In the genomic region with DNA sequence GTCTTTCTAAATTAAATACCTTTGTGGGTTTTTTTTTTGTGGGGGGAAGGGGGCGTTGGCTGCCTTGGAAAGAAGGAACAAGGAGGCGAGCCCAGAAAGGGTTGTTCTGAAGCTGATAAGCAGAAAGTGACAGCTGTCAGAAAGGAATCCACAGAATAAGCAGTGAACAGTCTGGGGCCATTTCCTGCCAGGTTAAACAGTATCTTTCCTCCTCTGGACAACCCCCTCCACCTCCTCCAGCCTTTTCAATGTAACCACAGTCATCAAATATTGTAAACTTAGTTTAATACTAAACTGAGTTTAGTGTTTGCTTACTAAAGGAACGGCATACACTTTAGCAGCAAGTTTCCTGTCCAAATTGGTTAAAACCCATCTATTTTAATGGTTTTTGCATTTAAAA, we compare ENCODE assay signal across 18 cellular contexts.
DNase-seq lines count a peak whose midpoint lies in the region; ATAC-seq, FAIRE-seq and TF ChIP-seq lines count a peak whose summit lies in the region.
"Had no signal": no experiment of that assay in that cellular context is flagged by ENCODE, and none has a peak within 500 bp of the region (broad histone marks: within the 10 kb centered on the region; RNA-seq: fewer than 3 reads in every experiment).

No MANE protein-coding gene starts in this region.

- TF ChIP-seq CTCF in astrocyte (IDR thresholded peaks at IDR 0.05; ENCODE audit: insufficient read depth, low read depth, low read length) (no peak), brain microvascular endothelial cell (IDR thresholded peaks at IDR 0.05; ENCODE audit: low read depth, low read length, missing control alignments) (no peak)

- H3K9me3 ChIP-seq in astrocyte (ENCODE audit: insufficient read depth, low read depth, low read length) (peaks cover 3% of the 10 kb centered on the region), mesenchymal stem cell (ENCODE audit: control insufficient read depth, low read length) (peaks cover 9% of the 10 kb centered on the region), small intestine (ENCODE audit: control insufficient read depth, low read depth) (no peaks in the 10 kb centered on the region)
- H3K9me3 ChIP-seq: SJSA1 had no signal

- H3K4me3 Mint-ChIP-seq in astrocyte (ENCODE audit: unreplicated experiment), result no peak overlapping the region
- H3K4me3 Mint-ChIP-seq: CD4-positive, alpha-beta memory T cell had no signal

- FAIRE-seq in astrocyte (lab: Jason Lieb, UNC), result no peak
- no peak for FAIRE-seq in small intestine (lab: Jason Lieb, UNC)
- FAIRE-seq: H1 had no signal

- H3K18ac ChIP-seq in mesenchymal stem cell (ENCODE audit: low read depth in 1 of 2, low read length in 2 of 2), result no peak overlapping the region

- WGBS in mesenchymal stem cell, result 100% methylated on average over 1 of the region's 3 CpGs
- 42 to 55% (median 55%) methylated on average over 3 of the region's 3 CpGs for WGBS in small intestine, 3 donors

- no peak overlapping the region for H2BK15ac ChIP-seq in mesenchymal stem cell (ENCODE audit: low read depth, poor library complexity, severe bottlenecking)

- H4K20me1 ChIP-seq in astrocyte (ENCODE audit: insufficient read depth, low read length), result no peaks in the 10 kb centered on the region

- H3K4me1 Mint-ChIP-seq in astrocyte (ENCODE audit: low read depth, unreplicated experiment), result peaks cover 19% of the 10 kb centered on the region
- H3K4me1 Mint-ChIP-seq: CD4-positive, alpha-beta memory T cell had no signal

- no peak overlapping the region for H3K4ac ChIP-seq in mesenchymal stem cell (ENCODE audit: low read depth in 1 of 2, low read length in 2 of 2)

- H2AFZ ChIP-seq in astrocyte (ENCODE audit: low read depth, low read length) (no peak overlapping the region), mesenchymal stem cell (ENCODE audit: low read depth, low read length) (no peak overlapping the region)

- H3K9ac ChIP-seq in astrocyte (ENCODE audit: low read length) (no peak overlapping the region), mesenchymal stem cell (ENCODE audit: low read length) (no peak overlapping the region)

- H3K27me3 ChIP-seq in astrocyte (ENCODE audit: insufficient read depth, low read length) (no peaks in the 10 kb centered on the region), mesenchymal stem cell (ENCODE audit: control insufficient read depth in 1 of 2, insufficient read depth in 1 of 2, low read length in 2 of 2) (no peaks in the 10 kb centered on the region), small intestine (ENCODE audit: control insufficient read depth in 2 of 2, insufficient read depth in 2 of 2, low read length in 2 of 2) (no peaks in the 10 kb centered on the region), brain microvascular endothelial cell (replicated peaks) (no peaks in the 10 kb centered on the region)
- H3K27me3 ChIP-seq: BE2C, SJSA1 had no signal

- DNase-seq in Caki2 (ENCODE audit: low read depth) (peak; percentile 83), astrocyte (ENCODE audit: low read depth) (no peak), mesenchymal stem cell (no peak), small intestine (peak; percentile 18), brain microvascular endothelial cell (no peak), AML-193 (lab: John Stamatoyannopoulos, UW) (no peak), NCI-H2081 (lab: John Stamatoyannopoulos, UW) (no peak)
- DNase-seq: BE2C; CD4-positive, alpha-beta memory T cell; GF-D8; Kasumi-1; NCI-H1105 treated with DMSO at 0.1 percent for 48 hours; NCI-H1930; NCI-H524; RPMI8226 had no signal

- peaks cover under 1% of the 10 kb centered on the region for H3K4me1 ChIP-seq in astrocyte (ENCODE audit: insufficient read depth, low read length)
- H3K4me1 ChIP-seq in mesenchymal stem cell (ENCODE audit: control insufficient read depth, insufficient read depth, low read depth, low read length), result peaks cover 24% of the 10 kb centered on the region
- no peaks in the 10 kb centered on the region for H3K4me1 ChIP-seq in small intestine (ENCODE audit: control insufficient read depth in 2 of 2, insufficient read depth in 1 of 2, low read depth in 1 of 2, low read length in 1 of 2)
- H3K4me1 ChIP-seq: BE2C had no signal

- no peaks in the 10 kb centered on the region for H3K27me3 Mint-ChIP-seq in astrocyte (ENCODE audit: low read depth, unreplicated experiment)
- H3K27me3 Mint-ChIP-seq: CD4-positive, alpha-beta memory T cell had no signal

- H3K4me3 ChIP-seq in astrocyte (ENCODE audit: insufficient read depth, low read depth, low read length), result no peak overlapping the region
- no peak overlapping the region for H3K4me3 ChIP-seq in mesenchymal stem cell (ENCODE audit: insufficient read depth in 1 of 2, low read depth in 1 of 2, low read length in 2 of 2)
- no peak overlapping the region for H3K4me3 ChIP-seq in small intestine (ENCODE audit: low read depth in 1 of 2, low read length in 2 of 2)
- H3K4me3 ChIP-seq in brain microvascular endothelial cell (ENCODE audit: low read depth, low read length), result no peak overlapping the region
- H3K4me3 ChIP-seq: SJSA1 had no signal

- ATAC-seq in GM21515 (IDR thresholded peaks at IDR 0.05; ENCODE audit: unreplicated experiment), result no peak

- in situ Hi-C loops in Caki2 (cut with HindIII; ENCODE audit: low pct_unique_long_range_greater_than_20kb, low sequenced_read_pairs) (no loop called here), brain microvascular endothelial cell (cut with HindIII; ENCODE audit: low pct_ligation_motif_present, low sequenced_read_pairs) (no loop called here)

- H3K14ac ChIP-seq in mesenchymal stem cell (ENCODE audit: low read length in 2 of 2), result no peak overlapping the region

- H2BK12ac ChIP-seq in mesenchymal stem cell (ENCODE audit: low read length in 2 of 2), result no peak overlapping the region

- H3K27ac ChIP-seq in astrocyte (ENCODE audit: low read depth, low read length), result peak overlapping the region; percentile 46
- peak overlapping the region; percentile 92 for H3K27ac ChIP-seq in mesenchymal stem cell (ENCODE audit: low read length, poor library complexity, severe bottlenecking)
- H3K27ac ChIP-seq in small intestine (ENCODE audit: low read depth in 1 of 2, low read length in 1 of 2), result no peak overlapping the region
- H3K27ac ChIP-seq in brain microvascular endothelial cell, result no peak overlapping the region
- H3K27ac ChIP-seq: SJSA1 had no signal

- H3K36me3 Mint-ChIP-seq in astrocyte (ENCODE audit: low read depth, unreplicated experiment), result peaks cover 48% of the 10 kb centered on the region
- H3K36me3 Mint-ChIP-seq: CD4-positive, alpha-beta memory T cell had no signal

- no peaks in the 10 kb centered on the region for H3K79me1 ChIP-seq in mesenchymal stem cell (replicated peaks; ENCODE audit: low read length, poor library complexity, severe bottlenecking)

- peak overlapping the region; percentile 42 for H3K27ac Mint-ChIP-seq in astrocyte (ENCODE audit: unreplicated experiment)
- H3K27ac Mint-ChIP-seq: CD4-positive, alpha-beta memory T cell had no signal

- no peaks in the 10 kb centered on the region for H3K36me3 ChIP-seq in astrocyte (ENCODE audit: insufficient read depth, low read length)
- peaks cover 0 to 18% of the 10 kb centered on the region in 2 experiments for H3K36me3 ChIP-seq in mesenchymal stem cell (ENCODE audit: control insufficient read depth in 1 of 2, insufficient read depth in 2 of 2, low read depth in 1 of 2, low read length in 2 of 2)
- no peaks in the 10 kb centered on the region for H3K36me3 ChIP-seq in small intestine (ENCODE audit: control insufficient read depth in 2 of 2, insufficient read depth in 2 of 2, low read length in 2 of 2)
- no peaks in the 10 kb centered on the region for H3K36me3 ChIP-seq in brain microvascular endothelial cell (replicated peaks)
- H3K36me3 ChIP-seq: BE2C, SJSA1 had no signal

- H2BK120ac ChIP-seq in mesenchymal stem cell (ENCODE audit: low read depth, low read length), result no peak overlapping the region

- no peak overlapping the region for H4K8ac ChIP-seq in mesenchymal stem cell (ENCODE audit: low read length)

- H3K23ac ChIP-seq in mesenchymal stem cell (ENCODE audit: low read length in 2 of 2), result no peak overlapping the region

- H2BK5ac ChIP-seq in mesenchymal stem cell (ENCODE audit: low read depth, low read length, poor library complexity, severe bottlenecking), result peak overlapping the region; percentile 75

- H2AK5ac ChIP-seq in mesenchymal stem cell (ENCODE audit: low read length, severe bottlenecking), result no peak overlapping the region

- H3K4me2 ChIP-seq in astrocyte (ENCODE audit: low read length) (peak overlapping the region; percentile 9), mesenchymal stem cell (ENCODE audit: low read length, poor library complexity, severe bottlenecking) (no peak overlapping the region)

- H4K91ac ChIP-seq in mesenchymal stem cell (ENCODE audit: low read length), result no peak overlapping the region

- H3K79me2 ChIP-seq in astrocyte (ENCODE audit: insufficient read depth, low read length), result no peaks in the 10 kb centered on the region

- peaks cover 11% of the 10 kb centered on the region for H3K9me3 Mint-ChIP-seq in astrocyte (ENCODE audit: unreplicated experiment)

Comparison
In these comparisons a context has a peak if more than half of its experiments do, and no peak if none do; other contexts are left out.
1. DNase-seq: peak in Caki2 (single experiment) and small intestine (single experiment); none in astrocyte (single experiment), mesenchymal stem cell (single experiment), brain microvascular endothelial cell (single experiment), AML-193 (0 of 2) and NCI-H2081 (0 of 2).
2. H3K27ac ChIP-seq: peak in astrocyte (single experiment) and mesenchymal stem cell (single experiment); none in small intestine (0 of 2) and brain microvascular endothelial cell (single experiment).